In the genomic region with DNA sequence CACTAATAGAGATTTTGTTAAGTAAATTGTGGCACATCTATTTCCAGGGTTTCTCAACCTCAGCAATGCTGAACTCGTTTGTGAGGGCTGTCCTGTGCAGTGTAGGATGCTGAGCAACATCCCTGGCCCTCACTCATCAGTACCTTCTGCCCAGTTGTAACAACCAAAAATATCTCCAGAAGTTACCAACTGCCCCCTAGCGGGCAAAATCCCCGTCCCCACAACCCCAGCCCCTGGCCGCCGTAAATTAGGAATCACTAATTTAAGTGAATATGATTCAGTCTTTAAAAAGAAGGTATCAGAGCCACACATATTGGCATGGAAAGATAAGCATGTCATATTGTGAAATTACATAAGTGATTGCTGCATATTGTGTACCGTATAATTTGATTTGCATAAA, we compare ENCODE assay signal across 9 cellular contexts.
DNase-seq lines count a peak whose midpoint lies in the region; ATAC-seq, FAIRE-seq and TF ChIP-seq lines count a peak whose summit lies in the region.
"Had no signal": no experiment of that assay in that cellular context is flagged by ENCODE, and none has a peak within 500 bp of the region (broad histone marks: within the 10 kb centered on the region; RNA-seq: fewer than 3 reads in every experiment).

No MANE protein-coding gene starts in this region.

- no peaks in the 10 kb centered on the region for H3K9me3 ChIP-seq in upper lobe of right lung

- ATAC-seq in foreskin keratinocyte: peak; percentile 31
- ATAC-seq in upper lobe of right lung: no peak
- ATAC-seq in natural killer cell treated with Interleukin-12 subunit alpha and Interleukin-12 subunit beta and Interleukin-15 and Interleukin-18, amount 100 ng/mL, for 72 hours: no peak

- TF ChIP-seq POLR2A in GM12891 (IDR thresholded peaks at IDR 0.05; ENCODE audit: low read depth, low read length): no peak

- H3K36me3 ChIP-seq in upper lobe of right lung: no peaks in the 10 kb centered on the region

- H3K9me3 Mint-ChIP-seq in natural killer cell treated with Interleukin-12 subunit alpha and Interleukin-12 subunit beta and Interleukin-15 and Interleukin-18, amount 100 ng/mL, for 72 hours: no peaks in the 10 kb centered on the region

- peak; percentile 2 for DNase-seq in stimulated activated naive CD4-positive, alpha-beta T cell treated with Interleukin-2 at 50 U/mL for 16 hours (lab: John Stamatoyannopoulos, UW)
- DNase-seq in stimulated activated naive CD4-positive, alpha-beta T cell (lab: John Stamatoyannopoulos, UW): no peak
- DNase-seq in UCSD-AML1 (lab: John Stamatoyannopoulos, UW; ENCODE audit: unreplicated experiment): peak; percentile 23
- DNase-seq in foreskin keratinocyte: no peak
- no peak for DNase-seq in upper lobe of right lung
- no peak for DNase-seq in natural killer cell treated with Interleukin-12 subunit alpha and Interleukin-12 subunit beta and Interleukin-15 and Interleukin-18, amount 100 ng/mL, for 72 hours (ENCODE audit: low spot score)
- no peak for DNase-seq in GM12891 (ENCODE audit: insufficient read length, low spot score)
- no peak for DNase-seq in G401 (ENCODE audit: low spot score)

- intact Hi-C loops in upper lobe of right lung (cut with DNase I): no loop called here

- no peak overlapping the region for H3K4me3 ChIP-seq in upper lobe of right lung

- no peak overlapping the region for H3K27ac ChIP-seq in foreskin keratinocyte
- H3K27ac ChIP-seq in upper lobe of right lung: no peak overlapping the region

- no peaks in the 10 kb centered on the region for H3K27me3 ChIP-seq in foreskin keratinocyte
- H3K27me3 ChIP-seq in upper lobe of right lung: no peaks in the 10 kb centered on the region

- no peaks in the 10 kb centered on the region for H3K36me3 Mint-ChIP-seq in natural killer cell treated with Interleukin-12 subunit alpha and Interleukin-12 subunit beta and Interleukin-15 and Interleukin-18, amount 100 ng/mL, for 72 hours

- no peak overlapping the region for H3K27ac Mint-ChIP-seq in natural killer cell treated with Interleukin-12 subunit alpha and Interleukin-12 subunit beta and Interleukin-15 and Interleukin-18, amount 100 ng/mL, for 72 hours
- H3K27ac Mint-ChIP-seq: dendritic cell treated with granulocyte-macrophage colony-stimulating factor and Interleukin-4, amounts not matched to agents 40 ng/mL and 50 ng/mL, for 4 days had no signal

- in situ Hi-C loops in G401 (cut with HindIII; ENCODE audit: low sequenced_read_pairs): no loop called here

- no peak overlapping the region for H3K4me3 Mint-ChIP-seq in natural killer cell treated with Interleukin-12 subunit alpha and Interleukin-12 subunit beta and Interleukin-15 and Interleukin-18, amount 100 ng/mL, for 72 hours
- H3K4me3 Mint-ChIP-seq: dendritic cell treated with granulocyte-macrophage colony-stimulating factor and Interleukin-4, amounts not matched to agents 40 ng/mL and 50 ng/mL, for 4 days had no signal

- H3K4me1 Mint-ChIP-seq in natural killer cell treated with Interleukin-12 subunit alpha and Interleukin-12 subunit beta and Interleukin-15 and Interleukin-18, amount 100 ng/mL, for 72 hours (ENCODE audit: low read depth in 2 of 2): peaks cover 16 to 21% of the 10 kb centered on the region in 2 donors

- no peak for FAIRE-seq in GM12891 (lab: Jason Lieb, UNC)

- peaks cover 0 to 32% of the 10 kb centered on the region in 2 donors for H3K27me3 Mint-ChIP-seq in natural killer cell treated with Interleukin-12 subunit alpha and Interleukin-12 subunit beta and Interleukin-15 and Interleukin-18, amount 100 ng/mL, for 72 hours

- peak; percentile 53 for TF ChIP-seq CTCF in foreskin keratinocyte (conservative IDR thresholded peaks at IDR 0.05)
- TF ChIP-seq CTCF in upper lobe of right lung (IDR thresholded peaks at IDR 0.05): peak; percentile 38

- H3K4me1 ChIP-seq in foreskin keratinocyte (no peaks in the 10 kb centered on the region), upper lobe of right lung (no peaks in the 10 kb centered on the region)

TF ChIP-seq in GM12891, 5 proteins besides CTCF, POLR2A, EP300 and RAD21:
- TF ChIP-seq SPI1 (IDR thresholded peaks at IDR 0.05; ENCODE audit: low read depth, low read length) (no peak), POLR2AphosphoS5 (IDR thresholded peaks at IDR 0.05; ENCODE audit: low read depth, low read length) (no peak), PAX5 (IDR thresholded peaks at IDR 0.05; ENCODE audit: insufficient read depth, low read length, severe bottlenecking) (no peak), POU2F2 (IDR thresholded peaks at IDR 0.05; ENCODE audit: low read depth, low read length) (no peak), TAF1 (IDR thresholded peaks at IDR 0.05; ENCODE audit: low read depth, low read length) (no peak)

Comparison
In these comparisons a context has a peak if more than half of its experiments do, and no peak if none do; other contexts are left out.
1. DNase-seq: peak in stimulated activated naive CD4-positive, alpha-beta T cell treated with Interleukin-2 at 50 U/mL for 16 hours (single experiment) and UCSD-AML1 (single experiment); none in stimulated activated naive CD4-positive, alpha-beta T cell (0 of 6), foreskin keratinocyte (0 of 2), upper lobe of right lung (single experiment), natural killer cell treated with Interleukin-12 subunit alpha and Interleukin-12 subunit beta and Interleukin-15 and Interleukin-18, amount 100 ng/mL, for 72 hours (single experiment), GM12891 (single experiment) and G401 (single experiment).